Comparison of ENCODE assay signal across 8 cellular contexts in the genomic region with DNA sequence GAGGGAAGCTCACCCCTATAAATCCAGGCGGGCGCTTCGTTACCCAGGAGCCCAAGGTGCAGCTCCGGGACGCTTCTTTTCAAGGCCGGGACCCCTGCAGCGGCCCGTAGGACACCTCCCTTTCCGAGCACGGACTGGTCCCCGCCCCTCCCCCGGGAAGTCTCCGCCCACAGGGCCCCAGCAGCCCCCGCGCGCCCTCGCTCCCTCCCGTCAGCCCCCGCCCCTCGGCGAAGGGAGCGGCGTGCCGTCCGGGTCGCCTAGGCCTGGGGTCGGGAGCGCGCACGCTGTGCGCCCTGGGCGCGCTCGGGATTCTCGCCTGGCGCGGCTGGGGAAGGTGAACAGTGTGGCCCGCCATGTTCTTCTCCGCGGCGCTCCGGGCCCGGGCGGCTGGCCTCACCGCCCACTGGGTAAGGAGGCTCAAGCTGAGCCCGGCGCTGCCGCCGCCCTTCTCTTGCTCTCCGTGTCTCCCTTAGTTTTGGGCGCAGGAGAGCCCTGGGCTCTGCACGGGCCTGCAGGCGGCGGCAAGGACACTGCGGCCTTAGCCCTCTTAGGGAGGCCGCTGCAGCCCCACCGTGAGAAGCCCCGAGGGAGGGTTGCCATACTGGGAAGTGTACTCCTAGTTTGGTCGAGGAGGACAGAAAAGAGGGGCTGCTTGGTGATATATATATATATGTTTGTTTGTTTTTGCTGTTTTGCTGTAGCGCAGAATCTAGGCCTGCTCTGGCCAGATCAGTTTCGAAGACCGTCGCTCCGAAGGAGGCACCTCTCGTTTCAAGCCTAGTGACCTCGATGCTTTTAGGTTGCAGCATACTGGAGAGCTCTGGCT. TPM values are rescaled to one million over a fixed set of nuclear protein-coding genes. Genes with fewer than 3 reads are reported as not detected.
DNase-seq lines count a peak whose midpoint lies in the region; ATAC-seq and TF ChIP-seq lines count a peak whose summit lies in the region.

Gene NDUFV2, plus strand, starts transcription at position 309 of the 826 bp plus-strand sequence. Its CDS starts 45 bp downstream, at position 354.

- peak; percentile 96 for ATAC-seq in GM19025 (IDR thresholded peaks at IDR 0.05; ENCODE audit: low read depth, unreplicated experiment)
- ATAC-seq in HG03280 (IDR thresholded peaks at IDR 0.05; ENCODE audit: unreplicated experiment), result peak; percentile 96
- peak; percentile 96 for ATAC-seq in activated B cell treated with CpG ODN at 0.5 μM for 24 hours (ENCODE audit: low read depth)

- H3K4me3 ChIP-seq in AG09309 (ENCODE audit: control insufficient read depth, low read depth, low read length) (peak within 1 kb of the TSS; percentile 65), cardiac fibroblast (replicated peaks in 1 of 2; ENCODE audit: low read depth in 2 of 2, low read length in 2 of 2) (peak within 1 kb of the TSS; percentile 69 to 74), smooth muscle cell (peak within 1 kb of the TSS; percentile 61)

- H3K9me3 ChIP-seq in smooth muscle cell (replicated peaks; ENCODE audit: low read depth), result no peaks in the 10 kb centered on the region

- WGBS in smooth muscle cell (ENCODE audit: low lambda C conversion rate), result 7% methylated on average over 40 of the region's 66 CpGs

- peak within 1 kb of the TSS; percentile 88 for H3K9ac ChIP-seq in smooth muscle cell (ENCODE audit: low read depth)

- H3K9me3 Mint-ChIP-seq in activated B cell treated with CpG ODN at 0.5 μM for 24 hours, result no peaks in the 10 kb centered on the region

- TF ChIP-seq CTCF in AG09309 (IDR thresholded peaks at IDR 0.05; ENCODE audit: control insufficient read depth, insufficient read depth, low read depth, low read length, missing control alignments), result no peak
- no peak for TF ChIP-seq CTCF in activated B cell treated with CpG ODN at 0.5 μM for 24 hours (IDR thresholded peaks at IDR 0.05)
- no peak for TF ChIP-seq CTCF in cardiac fibroblast (IDR thresholded peaks at IDR 0.05; ENCODE audit: low read depth, low read length)
- TF ChIP-seq CTCF in smooth muscle cell (IDR thresholded peaks at IDR 0.05; ENCODE audit: borderline replicate concordance, insufficient read depth, poor library complexity, severe bottlenecking), result no peak

- peaks cover 4% of the 10 kb centered on the region for H3F3A ChIP-seq in smooth muscle cell (ENCODE audit: low read depth)

- DNase-seq in AG09309 (ENCODE audit: low read depth) (peak; percentile 63), NCI-H345 (lab: John Stamatoyannopoulos, UW) (peak; percentile 98), activated B cell treated with CpG ODN at 0.5 μM for 24 hours (peak; percentile 99), cardiac fibroblast (ENCODE audit: low read depth in 2 of 2) (peak; percentile 94 to 97), iPS-NIHi7 (ENCODE audit: extremely low spot score) (peak; percentile 99), smooth muscle cell (lab: John Stamatoyannopoulos, UW; ENCODE audit: unreplicated experiment) (peak; percentile 85)

- no peaks in the 10 kb centered on the region for H3K36me3 ChIP-seq in smooth muscle cell (ENCODE audit: low read depth)

- peaks cover 44% of the 10 kb centered on the region for H4K20me1 ChIP-seq in smooth muscle cell (ENCODE audit: low read depth)

- CTCF ChIA-PET in activated B cell treated with CpG ODN at 0.5 μM for 24 hours (lab: Charles Lee), result interaction anchor here (0.9 to 3.2 kb wide), 8 partner anchors 14 to 46 kb away, joined by 3 to 19 read pairs (median 6); partner anchors contain the start of gene ANKRD12

- peaks cover 49% of the 10 kb centered on the region for H3K79me2 ChIP-seq in smooth muscle cell (ENCODE audit: low read depth)

- peaks cover 50% of the 10 kb centered on the region for H3K4me1 Mint-ChIP-seq in activated B cell treated with CpG ODN at 0.5 μM for 24 hours

- peaks cover 42% of the 10 kb centered on the region for H3K4me1 ChIP-seq in smooth muscle cell (ENCODE audit: low read depth)

- H3K4me2 ChIP-seq in smooth muscle cell, result peak within 1 kb of the TSS; percentile 93

- peaks cover 52% of the 10 kb centered on the region for H3K36me3 Mint-ChIP-seq in activated B cell treated with CpG ODN at 0.5 μM for 24 hours (ENCODE audit: low read depth)

- H3K4me3 Mint-ChIP-seq in activated B cell treated with CpG ODN at 0.5 μM for 24 hours, result peak within 1 kb of the TSS; percentile 94

- POLR2A ChIA-PET in activated B cell treated with CpG ODN at 0.5 μM for 24 hours (lab: Charles Lee), result interaction anchor here (1.0 to 6.0 kb wide), 11 partner anchors 12 to 57 kb away, joined by 3 to 211 read pairs (median 11); partner anchors contain the start of gene ANKRD12

- H3K27me3 Mint-ChIP-seq in activated B cell treated with CpG ODN at 0.5 μM for 24 hours, result no peaks in the 10 kb centered on the region

- intact Hi-C loops in activated B cell treated with CpG ODN at 0.5 μM for 24 hours (cut with micrococcal nuclease), result loop anchor here (1.0 to 5.0 kb wide), 8 partner anchors 11 to 812 kb away; partner anchors contain the start of genes ANKRD12, RALBP1, TWSG1 and VAPA

- H2AFZ ChIP-seq in smooth muscle cell (ENCODE audit: low read depth), result peak within 1 kb of the TSS; percentile 62

- H3K27ac Mint-ChIP-seq in activated B cell treated with CpG ODN at 0.5 μM for 24 hours, result peak within 1 kb of the TSS; percentile 94

- H3K27ac ChIP-seq in smooth muscle cell (ENCODE audit: low read depth), result peak within 1 kb of the TSS; percentile 90

- no peaks in the 10 kb centered on the region for H3K27me3 ChIP-seq in smooth muscle cell (ENCODE audit: low read depth)

RNA-seq across cellular contexts. Expression of gene NDUFV2, which starts in this region (rescaled TPM):
- 168 and 169 TPM in 2 replicates for total RNA-seq in activated B cell treated with CpG ODN at 0.5 μM for 24 hours
- 117 and 131 TPM in 2 replicates for total RNA-seq in smooth muscle cell
- 153 and 200 TPM in 2 replicates for polyA plus RNA-seq in smooth muscle cell

Comparison
In these comparisons a context has a peak if more than half of its experiments do, and no peak if none do; other contexts are left out.
1. Peak in every context shown above with its lines: DNase-seq, ATAC-seq, H3K4me3 ChIP-seq and H3K27ac ChIP-seq.